1 cellular context compared by ENCODE assay signal in the genomic region with DNA sequence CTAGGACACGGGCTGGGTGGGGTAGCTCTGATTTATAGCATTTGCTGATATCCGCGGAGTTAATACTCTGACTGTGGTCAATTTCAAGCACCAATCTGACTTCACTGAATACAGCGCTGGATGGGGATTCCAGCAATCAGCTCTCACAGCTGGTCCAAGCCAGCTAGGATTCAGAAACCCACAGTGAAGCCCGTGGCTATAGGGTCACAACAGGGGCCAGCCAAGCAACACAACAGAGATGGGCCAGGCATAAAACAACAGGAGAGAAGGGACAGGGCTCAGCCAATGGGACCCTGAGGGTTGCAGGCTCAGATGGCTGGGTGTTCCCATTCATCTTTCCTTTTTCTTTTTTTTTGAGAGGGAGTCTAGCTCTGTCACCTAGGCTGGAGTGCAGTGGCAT.
TF ChIP-seq lines count a peak whose summit lies in the region.

No MANE protein-coding gene starts in this region.

TF ChIP-seq in K562, 482 proteins besides CTCF, POLR2A, EP300 and RAD21:
- TF ChIP-seq, protein P1, sequence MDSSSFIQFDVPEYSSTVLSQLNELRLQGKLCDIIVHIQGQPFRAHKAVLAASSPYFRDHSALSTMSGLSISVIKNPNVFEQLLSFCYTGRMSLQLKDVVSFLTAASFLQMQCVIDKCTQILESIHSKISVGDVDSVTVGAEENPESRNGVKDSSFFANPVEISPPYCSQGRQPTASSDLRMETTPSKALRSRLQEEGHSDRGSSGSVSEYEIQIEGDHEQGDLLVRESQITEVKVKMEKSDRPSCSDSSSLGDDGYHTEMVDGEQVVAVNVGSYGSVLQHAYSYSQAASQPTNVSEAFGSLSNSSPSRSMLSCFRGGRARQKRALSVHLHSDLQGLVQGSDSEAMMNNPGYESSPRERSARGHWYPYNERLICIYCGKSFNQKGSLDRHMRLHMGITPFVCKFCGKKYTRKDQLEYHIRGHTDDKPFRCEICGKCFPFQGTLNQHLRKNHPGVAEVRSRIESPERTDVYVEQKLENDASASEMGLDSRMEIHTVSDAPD (CRISPR knock-in tag; IDR thresholded peaks at IDR 0.05): no peak
- TF ChIP-seq NFATC3 (IDR thresholded peaks at IDR 0.05): no peak
- TF ChIP-seq RFX1 (IDR thresholded peaks at IDR 0.05): no peak
- no peak for TF ChIP-seq NCOA4 (IDR thresholded peaks at IDR 0.05; ENCODE audit: partially characterized antibody)
- 0 out of 4 replicates have a peak, but pooled peaks have one; percentile 20 to 21 for TF ChIP-seq KDM1A (IDR thresholded peaks at IDR 0.05)
- no peak for TF ChIP-seq GTF2A2 (tag; IDR thresholded peaks at IDR 0.05)
- TF ChIP-seq ZNF507 (tag; conservative IDR thresholded peaks at IDR 0.05): no peak
- TF ChIP-seq, protein P2, sequence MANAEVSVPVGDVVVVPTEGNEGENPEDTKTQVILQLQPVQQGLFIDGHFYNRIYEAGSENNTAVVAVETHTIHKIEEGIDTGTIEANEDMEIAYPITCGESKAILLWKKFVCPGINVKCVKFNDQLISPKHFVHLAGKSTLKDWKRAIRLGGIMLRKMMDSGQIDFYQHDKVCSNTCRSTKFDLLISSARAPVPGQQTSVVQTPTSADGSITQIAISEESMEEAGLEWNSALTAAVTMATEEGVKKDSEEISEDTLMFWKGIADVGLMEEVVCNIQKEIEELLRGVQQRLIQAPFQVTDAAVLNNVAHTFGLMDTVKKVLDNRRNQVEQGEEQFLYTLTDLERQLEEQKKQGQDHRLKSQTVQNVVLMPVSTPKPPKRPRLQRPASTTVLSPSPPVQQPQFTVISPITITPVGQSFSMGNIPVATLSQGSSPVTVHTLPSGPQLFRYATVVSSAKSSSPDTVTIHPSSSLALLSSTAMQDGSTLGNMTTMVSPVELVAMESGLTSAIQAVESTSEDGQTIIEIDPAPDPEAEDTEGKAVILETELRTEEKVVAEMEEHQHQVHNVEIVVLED (CRISPR knock-in tag; IDR thresholded peaks at IDR 0.05): no peak
